Comparison of ENCODE assay signal across 16 cellular contexts in the genomic region with DNA sequence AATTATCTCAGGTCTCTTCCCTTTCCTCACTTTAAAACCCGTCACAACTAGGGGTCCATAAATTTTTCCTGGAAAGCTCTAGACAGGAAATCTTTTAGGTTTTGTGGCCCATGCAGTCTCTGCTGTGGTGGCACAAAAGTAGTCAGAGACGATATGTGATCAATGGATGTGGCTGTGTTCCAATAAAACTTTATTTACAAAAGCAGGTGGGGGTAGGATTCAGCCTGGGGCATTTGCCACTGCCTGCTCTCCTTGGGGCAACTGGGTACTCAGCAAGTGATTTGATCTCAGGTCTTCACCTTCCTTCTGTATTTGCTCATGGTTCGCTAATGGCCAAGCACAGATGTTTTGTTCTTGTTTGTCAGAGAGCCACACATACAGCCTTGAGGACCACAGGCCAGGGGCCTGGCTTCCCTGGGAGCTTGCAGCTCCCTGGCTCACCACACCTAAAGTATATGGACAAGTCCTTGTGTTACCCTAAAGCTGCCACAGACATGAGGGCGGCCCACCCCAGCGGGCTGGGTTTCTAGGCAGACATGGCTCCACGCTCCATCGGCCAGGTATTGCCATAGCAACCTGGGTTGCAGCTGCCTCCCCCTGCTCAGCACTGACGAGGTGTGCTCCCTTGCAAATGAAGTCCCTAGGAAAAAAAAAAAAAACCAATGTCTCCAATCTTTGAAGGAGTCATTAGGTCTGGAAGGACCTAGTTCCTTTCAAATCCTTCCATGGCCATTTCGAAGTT.
DNase-seq lines count a peak whose midpoint lies in the region.
"Had no signal": no experiment of that assay in that cellular context is flagged by ENCODE, and none has a peak within 500 bp of the region (broad histone marks: within the 10 kb centered on the region; RNA-seq: fewer than 3 reads in every experiment).

No MANE protein-coding gene starts in this region.

- H2AFZ ChIP-seq in neuronal stem cell (ENCODE audit: low read length), result no peak overlapping the region

- no peaks in the 10 kb centered on the region for H3K79me1 ChIP-seq in neuronal stem cell (ENCODE audit: low read depth, low read length)

- H3K9ac ChIP-seq in neuronal stem cell (ENCODE audit: low read depth, low read length, poor library complexity), result no peak overlapping the region

- WGBS in neuronal stem cell (ENCODE audit: extremely low coverage in 2 of 2, insufficient read length in 2 of 2, insufficient replicate concordance in 1 of 2), 2 donors, result no CpG with 5 or more reads among the region's 9 CpGs

- H3K4ac ChIP-seq in neuronal stem cell (ENCODE audit: low read length), result no peak overlapping the region

- H2BK15ac ChIP-seq in neuronal stem cell (ENCODE audit: low read length), result no peak overlapping the region

- no peak overlapping the region for H4K91ac ChIP-seq in neuronal stem cell (ENCODE audit: low read depth, low read length, poor library complexity)

- peaks cover 0 to 3% of the 10 kb centered on the region in 2 donors for H3K4me1 ChIP-seq in neuronal stem cell (ENCODE audit: control insufficient read depth in 2 of 2, insufficient read depth in 1 of 2, low read depth in 1 of 2, low read length in 2 of 2)
- H3K4me1 ChIP-seq: body of pancreas, left ventricle myocardium inferior, testis had no signal

- DNase-seq in DMS53 (lab: John Stamatoyannopoulos, UW) (peak; percentile 12), DMS53 treated with DMSO at 0.1 percent for 48 hours (lab: John Stamatoyannopoulos, UW; ENCODE audit: unreplicated experiment) (no peak), NCI-H1694 (lab: John Stamatoyannopoulos, UW) (peak; percentile 84), SHP77 treated with DMSO at 0.1 percent for 48 hours (lab: John Stamatoyannopoulos, UW) (peak; percentile 35), neuronal stem cell (ENCODE audit: low spot score) (no peak), SW480 (ENCODE audit: low spot score) (no peak), cardiac septum (ENCODE audit: low spot score) (no peak)
- DNase-seq in activated naive CD4-positive, alpha-beta T cell (lab: John Stamatoyannopoulos, UW), result no peak
- DNase-seq: 8988T; activated CD4-positive, alpha-beta T cell treated with anti-CD3 and anti-CD28 coated beads for 1 hour; activated CD8-positive, alpha-beta memory T cell treated with anti-CD3 and anti-CD28 coated beads, Interleukin-2, amount 50 U/mL, for 4 hours; activated naive CD4-positive, alpha-beta T cell treated with anti-CD3 and anti-CD28 coated beads for 36 hours; body of pancreas; dorsolateral prefrontal cortex; left ventricle myocardium inferior; testis had no signal

- H2AK5ac ChIP-seq in neuronal stem cell (ENCODE audit: low read depth, low read length), result no peak overlapping the region

- H4K8ac ChIP-seq in neuronal stem cell (ENCODE audit: low read depth, low read length), result no peak overlapping the region

- no peak overlapping the region for H3K27ac ChIP-seq in neuronal stem cell (replicated peaks; ENCODE audit: low read length)
- H3K27ac ChIP-seq: body of pancreas, dorsolateral prefrontal cortex, left ventricle myocardium inferior, testis had no signal

- H3K18ac ChIP-seq in neuronal stem cell (ENCODE audit: low read length), result peak overlapping the region; percentile 41

- H3K4me2 ChIP-seq in neuronal stem cell (ENCODE audit: insufficient read depth, low read length, poor library complexity, severe bottlenecking), result no peak overlapping the region

- no peak overlapping the region for H3K23ac ChIP-seq in neuronal stem cell (ENCODE audit: low read depth, low read length, poor library complexity)

- no peaks in the 10 kb centered on the region for H3K36me3 ChIP-seq in neuronal stem cell (replicated peaks in 1 of 2; ENCODE audit: control insufficient read depth in 2 of 2, insufficient read depth in 2 of 2, low read length in 2 of 2)
- H3K36me3 ChIP-seq: left ventricle myocardium inferior had no signal

- H2BK120ac ChIP-seq in neuronal stem cell (ENCODE audit: low read depth, low read length), result no peak overlapping the region

- intact Hi-C loops in cardiac septum (cut with DNase I), result no loop called here

- no peak overlapping the region for H3K4me3 ChIP-seq in neuronal stem cell (ENCODE audit: low read length in 2 of 2)
- H3K4me3 ChIP-seq: body of pancreas, dorsolateral prefrontal cortex, left ventricle myocardium inferior, testis had no signal

- peaks cover 0 to 9% (median 0%) of the 10 kb centered on the region in 3 experiments for H3K27me3 ChIP-seq in neuronal stem cell (ENCODE audit: control insufficient read depth in 3 of 3, insufficient read depth in 3 of 3, low read depth in 1 of 3, low read length in 3 of 3)
- H3K27me3 ChIP-seq: body of pancreas, dorsolateral prefrontal cortex, testis had no signal

- no peaks in the 10 kb centered on the region for H3K9me3 ChIP-seq in neuronal stem cell (replicated peaks in 1 of 2; ENCODE audit: control insufficient read depth in 2 of 2, insufficient read depth in 1 of 2, low read depth in 1 of 2, low read length in 2 of 2)
- H3K9me3 ChIP-seq: body of pancreas, left ventricle myocardium inferior, testis had no signal

- no peak overlapping the region for H3K14ac ChIP-seq in neuronal stem cell (ENCODE audit: low read length)

- H2BK5ac ChIP-seq in neuronal stem cell (ENCODE audit: low read length), result no peak overlapping the region

- no peak overlapping the region for H2BK12ac ChIP-seq in neuronal stem cell (ENCODE audit: low read length)

Comparison
In these comparisons a context has a peak if more than half of its experiments do, and no peak if none do; other contexts are left out.
1. DNase-seq: peak in DMS53 (single experiment), NCI-H1694 (single experiment) and SHP77 treated with DMSO at 0.1 percent for 48 hours (single experiment); none in DMS53 treated with DMSO at 0.1 percent for 48 hours (single experiment), neuronal stem cell (single experiment), SW480 (single experiment), cardiac septum (single experiment) and activated naive CD4-positive, alpha-beta T cell (0 of 4).